Comparison of ENCODE assay signal across 1 cellular context in the genomic region with DNA sequence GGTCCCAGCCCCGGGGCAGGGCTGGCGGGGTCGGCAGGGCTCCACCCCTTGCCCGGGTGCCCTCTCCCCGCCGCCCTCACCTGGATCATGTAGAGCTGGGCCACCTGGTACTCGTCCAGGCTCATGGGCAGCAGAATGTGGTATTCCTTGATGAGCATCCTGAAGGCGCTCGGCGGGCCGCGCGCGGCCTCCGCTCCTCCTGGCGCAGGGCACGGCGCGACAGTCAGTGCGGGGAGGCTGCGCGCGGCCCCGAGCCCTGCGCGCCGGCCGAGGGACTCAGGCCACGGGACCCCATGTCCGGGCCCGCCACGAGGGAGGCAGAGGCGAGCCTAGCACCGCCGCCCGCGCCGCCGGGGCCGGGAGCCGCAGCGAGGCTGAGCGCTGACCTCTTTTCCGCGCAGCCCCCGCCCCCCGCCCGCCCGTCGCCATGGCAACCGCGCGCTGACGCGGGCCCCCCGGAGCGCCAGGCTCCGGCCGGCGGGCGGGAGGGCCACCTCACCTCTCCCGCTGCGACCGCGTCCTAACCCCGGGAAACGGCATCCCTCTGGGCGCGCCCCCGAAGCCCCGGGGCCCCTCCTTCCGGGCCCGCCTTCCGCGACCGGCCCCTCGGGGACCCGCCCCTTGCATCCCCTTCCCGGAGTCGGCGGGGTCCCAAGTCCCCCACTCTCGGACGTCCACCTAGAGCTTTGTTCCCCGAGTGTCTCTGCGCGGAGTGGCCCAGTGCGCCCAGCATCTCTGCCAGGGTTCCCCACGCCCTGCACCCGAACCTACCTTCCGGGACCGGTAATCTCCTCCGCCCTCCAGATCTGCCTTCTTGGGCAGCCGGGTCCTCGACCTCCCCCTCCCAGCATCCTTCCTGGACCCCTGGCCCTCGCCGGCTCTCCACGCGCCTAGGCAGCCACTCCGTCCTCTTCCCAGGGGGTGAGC.
TF ChIP-seq lines count a peak whose summit lies in the region.

No MANE protein-coding gene starts in this region.

TF ChIP-seq in H1, 55 proteins besides CTCF, POLR2A, EP300 and RAD21:
- TF ChIP-seq, protein P1, sequence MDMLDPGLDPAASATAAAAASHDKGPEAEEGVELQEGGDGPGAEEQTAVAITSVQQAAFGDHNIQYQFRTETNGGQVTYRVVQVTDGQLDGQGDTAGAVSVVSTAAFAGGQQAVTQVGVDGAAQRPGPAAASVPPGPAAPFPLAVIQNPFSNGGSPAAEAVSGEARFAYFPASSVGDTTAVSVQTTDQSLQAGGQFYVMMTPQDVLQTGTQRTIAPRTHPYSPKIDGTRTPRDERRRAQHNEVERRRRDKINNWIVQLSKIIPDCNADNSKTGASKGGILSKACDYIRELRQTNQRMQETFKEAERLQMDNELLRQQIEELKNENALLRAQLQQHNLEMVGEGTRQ (IDR thresholded peaks at IDR 0.05; ENCODE audit: low read length) = no peak
- TF ChIP-seq KDM4A (IDR thresholded peaks at IDR 0.05; ENCODE audit: low read depth, low read length, severe bottlenecking) = peak; percentile 52
- peak in 1 of 2 experiments; percentile 74; a peak in 1 of 4 replicates for TF ChIP-seq HDAC2 (IDR thresholded peaks at IDR 0.05; ENCODE audit: borderline replicate concordance in 1 of 2, low read depth in 2 of 2, low read length in 2 of 2)
- TF ChIP-seq SIN3A (conservative IDR thresholded peaks at IDR 0.05 in 1 of 2, IDR thresholded peaks at IDR 0.05 in 1 of 2; ENCODE audit: low read depth in 1 of 2, low read length in 2 of 2) = peak; percentile 35 to 70; a peak in 2 of 4 replicates
- peak; percentile 74 for TF ChIP-seq SAP30 (IDR thresholded peaks at IDR 0.05; ENCODE audit: insufficient read depth, insufficient replicate concordance, low read length)
- 0 out of 2 replicates have a peak, but pooled peaks have one; percentile 13 for TF ChIP-seq TAF1 (IDR thresholded peaks at IDR 0.05; ENCODE audit: low read depth, low read length)
